ENCODE assay signal across 9 cellular contexts in the genomic region with DNA sequence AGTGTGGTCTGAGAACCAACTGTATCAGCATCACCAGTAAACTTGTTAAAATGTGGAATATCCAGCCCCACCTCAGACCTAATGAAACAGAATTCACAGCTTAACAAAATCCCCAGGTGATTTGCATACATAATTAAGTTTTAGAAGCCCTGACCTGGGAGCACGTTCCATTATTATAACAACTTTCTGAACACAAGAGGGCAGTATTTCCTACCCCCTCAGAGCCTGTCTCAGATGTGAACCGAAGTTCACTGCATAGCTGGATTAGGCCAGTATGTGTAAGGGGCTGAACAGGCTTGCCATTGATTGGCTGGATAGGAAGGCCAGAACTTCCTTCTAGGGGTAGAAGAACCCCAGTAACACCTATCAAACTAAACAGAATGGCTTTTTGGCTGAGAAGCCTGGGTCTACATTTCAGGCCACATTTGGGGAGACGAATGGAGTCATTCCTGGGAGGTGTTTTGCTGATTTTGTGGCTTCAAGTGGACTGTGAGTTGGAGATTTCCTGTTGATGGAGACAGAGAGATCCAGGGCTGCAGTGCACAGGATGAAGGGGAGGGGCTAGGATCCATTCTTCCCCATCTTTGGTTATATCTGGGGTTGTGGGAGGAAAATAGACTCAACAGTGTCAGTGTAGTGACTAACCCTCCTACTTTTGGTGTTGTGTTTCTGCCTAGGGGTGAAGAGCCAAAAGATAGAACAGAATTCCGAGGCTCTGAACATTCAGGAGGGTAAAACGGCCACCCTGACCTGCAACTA.
DNase-seq lines count a peak whose midpoint lies in the region; ATAC-seq and TF ChIP-seq lines count a peak whose summit lies in the region.
"Had no signal": no experiment of that assay in that cellular context is flagged by ENCODE, and none has a peak within 500 bp of the region (broad histone marks: within the 10 kb centered on the region; RNA-seq: fewer than 3 reads in every experiment).

No MANE protein-coding gene starts in this region.

- DNase-seq in NCI-H2107 treated with DMSO at 0.1 percent for 48 hours (lab: John Stamatoyannopoulos, UW; ENCODE audit: unreplicated experiment) (peak; percentile 8), NCI-H2107 (lab: John Stamatoyannopoulos, UW) (no peak), SK-N-MC (ENCODE audit: low read depth, low spot score) (peak; percentile 37), fibroblast of lung (ENCODE audit: low read depth in 2 of 2) (no peak), 8988T (no peak)
- no peak for DNase-seq in stimulated activated naive B cell treated with anti-CD40 and anti-IgM and Interleukin-4, amounts not matched to agents 10 μg/mL and 1 μg/mL and 100 μg/mL, for 72 hours
- DNase-seq: activated B cell treated with CpG ODN at 0.5 μM for 24 hours had no signal

- no peaks in the 10 kb centered on the region for H3K27me3 ChIP-seq in fibroblast of lung (ENCODE audit: control insufficient read depth, insufficient read depth, low read length)

- no peak overlapping the region for H3K27ac ChIP-seq in SK-N-MC
- H3K27ac ChIP-seq in fibroblast of lung (ENCODE audit: insufficient read depth, low read length): no peak overlapping the region

- H3K9me3 ChIP-seq in SK-N-MC (ENCODE audit: low read depth, low read length): no peaks in the 10 kb centered on the region
- no peaks in the 10 kb centered on the region for H3K9me3 ChIP-seq in fibroblast of lung (ENCODE audit: control insufficient read depth, insufficient read depth, low read depth, low read length)

- H4K20me1 ChIP-seq in fibroblast of lung (ENCODE audit: control insufficient read depth, extremely low read depth, insufficient read depth, low read length): no peaks in the 10 kb centered on the region

- no peaks in the 10 kb centered on the region for H3K36me3 ChIP-seq in SK-N-MC (ENCODE audit: insufficient read depth, low read length)
- no peaks in the 10 kb centered on the region for H3K36me3 ChIP-seq in fibroblast of lung (ENCODE audit: control insufficient read depth, insufficient read depth, low read length)

- no peaks in the 10 kb centered on the region for H3K79me2 ChIP-seq in fibroblast of lung (ENCODE audit: control insufficient read depth, insufficient read depth, low read length)

- H3K4me3 ChIP-seq in SK-N-MC: no peak overlapping the region
- H3K4me3 ChIP-seq in fibroblast of lung (replicated peaks in 1 of 4; ENCODE audit: control extremely low read depth in 1 of 4, insufficient read depth in 1 of 4, low read depth in 3 of 4, low read length in 4 of 4): no peak overlapping the region

- no peaks in the 10 kb centered on the region for H3K36me3 Mint-ChIP-seq in stimulated activated naive B cell treated with anti-CD40 and anti-IgM and Interleukin-4, amounts not matched to agents 10 μg/mL and 1 μg/mL and 100 μg/mL, for 72 hours

- peak; percentile 62 for ATAC-seq in HG02885 (IDR thresholded peaks at IDR 0.05; ENCODE audit: poor library complexity, unreplicated experiment)
- ATAC-seq in stimulated activated naive B cell treated with anti-CD40 and anti-IgM and Interleukin-4, amounts not matched to agents 10 μg/mL and 1 μg/mL and 100 μg/mL, for 72 hours (replicated peaks): peak; percentile 56 to 69
- ATAC-seq in GM18498 (IDR thresholded peaks at IDR 0.05; ENCODE audit: unreplicated experiment): no peak

- H3K4me1 Mint-ChIP-seq in stimulated activated naive B cell treated with anti-CD40 and anti-IgM and Interleukin-4, amounts not matched to agents 10 μg/mL and 1 μg/mL and 100 μg/mL, for 72 hours: no peaks in the 10 kb centered on the region
- H3K4me1 Mint-ChIP-seq: activated B cell treated with CpG ODN at 0.5 μM for 24 hours had no signal

- peak; percentile 34 to 35 for TF ChIP-seq CTCF in fibroblast of lung (conservative IDR thresholded peaks at IDR 0.05 in 1 of 2, IDR thresholded peaks at IDR 0.05 in 1 of 2; ENCODE audit: low read depth in 1 of 2, low read length in 2 of 2)

- no peak overlapping the region for H2AFZ ChIP-seq in fibroblast of lung (ENCODE audit: low read length)

- no peak overlapping the region for H3K9ac ChIP-seq in SK-N-MC (ENCODE audit: insufficient read length)
- no peak overlapping the region for H3K9ac ChIP-seq in fibroblast of lung (ENCODE audit: insufficient read depth, low read length)

- no peaks in the 10 kb centered on the region for H3K4me1 ChIP-seq in fibroblast of lung (ENCODE audit: control insufficient read depth, extremely low read depth, insufficient read depth, low read length)

- no peak overlapping the region for H3K4me3 Mint-ChIP-seq in stimulated activated naive B cell treated with anti-CD40 and anti-IgM and Interleukin-4, amounts not matched to agents 10 μg/mL and 1 μg/mL and 100 μg/mL, for 72 hours
- H3K4me3 Mint-ChIP-seq: activated B cell treated with CpG ODN at 0.5 μM for 24 hours had no signal

- H3K27me3 Mint-ChIP-seq in stimulated activated naive B cell treated with anti-CD40 and anti-IgM and Interleukin-4, amounts not matched to agents 10 μg/mL and 1 μg/mL and 100 μg/mL, for 72 hours: peaks cover 12 to 37% of the 10 kb centered on the region in 2 donors

- H3K27ac Mint-ChIP-seq in stimulated activated naive B cell treated with anti-CD40 and anti-IgM and Interleukin-4, amounts not matched to agents 10 μg/mL and 1 μg/mL and 100 μg/mL, for 72 hours: no peak overlapping the region
- H3K27ac Mint-ChIP-seq: activated B cell treated with CpG ODN at 0.5 μM for 24 hours had no signal

- peaks cover 0 to 5% of the 10 kb centered on the region in 2 donors for H3K9me3 Mint-ChIP-seq in stimulated activated naive B cell treated with anti-CD40 and anti-IgM and Interleukin-4, amounts not matched to agents 10 μg/mL and 1 μg/mL and 100 μg/mL, for 72 hours

- no peak overlapping the region for H3K4me2 ChIP-seq in fibroblast of lung (ENCODE audit: extremely low read depth, insufficient read depth, low read length)

Comparison
In these comparisons a context has a peak if more than half of its experiments do, and no peak if none do; other contexts are left out.
1. DNase-seq: peak in NCI-H2107 treated with DMSO at 0.1 percent for 48 hours (single experiment) and SK-N-MC (single experiment); none in NCI-H2107 (single experiment), fibroblast of lung (0 of 2), stimulated activated naive B cell treated with anti-CD40 and anti-IgM and Interleukin-4, amounts not matched to agents 10 μg/mL and 1 μg/mL and 100 μg/mL, for 72 hours (single experiment) and 8988T (single experiment).